29 cellular contexts compared by ENCODE assay signal in the genomic region with DNA sequence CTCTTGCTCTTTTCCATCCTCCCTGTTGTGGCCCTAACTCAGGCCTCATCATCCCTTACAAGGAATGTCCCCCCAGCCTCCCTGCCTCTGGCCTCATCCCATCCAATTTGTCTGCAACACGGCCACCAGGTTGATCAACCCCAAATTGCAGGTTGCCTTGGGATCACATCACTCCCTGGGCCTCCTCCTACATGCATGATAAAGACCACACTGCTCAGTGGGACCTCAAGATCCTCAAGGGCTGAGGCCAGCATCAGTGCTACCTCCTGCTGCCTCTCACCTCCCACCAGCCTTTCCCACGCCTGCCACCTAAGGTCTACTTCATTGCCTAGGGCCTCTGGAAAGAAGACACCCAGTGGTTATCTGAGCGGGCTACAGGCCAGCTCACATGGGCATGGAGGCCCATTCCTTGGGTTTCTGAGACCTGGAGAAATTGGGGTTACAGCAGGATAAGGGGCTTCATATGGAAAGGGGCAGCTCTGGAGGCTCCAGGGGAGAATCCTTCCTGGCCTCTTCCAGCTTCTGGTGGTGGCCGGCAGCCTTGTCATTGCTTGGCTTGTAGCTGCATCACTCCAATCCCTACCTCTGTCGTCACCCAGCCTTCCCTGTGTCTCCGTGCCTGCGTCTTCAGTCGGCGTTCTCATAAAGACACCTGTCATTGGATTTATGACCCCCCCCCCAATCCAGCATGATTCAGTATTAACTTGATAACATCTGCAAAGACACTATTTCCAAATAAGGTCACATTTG.
"Had no signal": no experiment of that assay in that cellular context is flagged by ENCODE, and none has a peak within 500 bp of the region (broad histone marks: within the 10 kb centered on the region; RNA-seq: fewer than 3 reads in every experiment).

No MANE protein-coding gene starts in this region.

- FAIRE-seq: TTC549 had no signal

- H3K4me3 Mint-ChIP-seq: activated B cell treated with CpG ODN at 0.5 μM for 24 hours; activated CD4-positive, alpha-beta T cell treated with anti-CD3 and anti-CD28 coated beads, Interleukin-2, amount 10 ng/mL, durations not matched to agents 24 days and 14 days; activated CD8-positive, alpha-beta memory T cell treated with anti-CD3 and anti-CD28 coated beads, Interleukin-2, amount 10 ng/mL, durations not matched to agents 7 days and 5 days; activated naive CD4-positive, alpha-beta T cell treated with anti-CD3 and anti-CD28 coated beads, Interleukin-2, amount 50 U/mL, for 24 hours; activated T-cell treated with anti-CD3 and anti-CD28 coated beads, Interleukin-2, amount 50 U/mL, for 24 hours; activated T-helper 1 cell treated with anti-CD3 and anti-CD28 coated beads, Interleukin-12 subunit alpha, Interleukin-12 subunit beta, Interleukin-2, Interleukin-4 antibody, amounts not matched to agents 30 ng/mL and 10 ng/mL and 1 ng/mL, durations not matched to agents 14 hours and 24 hours and 36 hours; T-helper 17 cell had no signal

- DNase-seq: activated B cell treated with CpG ODN at 0.5 μM for 24 hours; activated CD4-positive, alpha-beta T cell treated with anti-CD3 and anti-CD28 coated beads for 1 hour; activated CD4-positive, alpha-beta T cell treated with anti-CD3 and anti-CD28 coated beads, Interleukin-2, amount 10 ng/mL, durations not matched to agents 24 days and 14 days; activated CD4-positive, alpha-beta T cell treated with anti-CD3 and anti-CD28 coated beads, Interleukin-2, amount 50 U/mL, for 48 hours; activated CD8-positive, alpha-beta memory T cell treated with anti-CD3 and anti-CD28 coated beads, Interleukin-2, amount 10 ng/mL, durations not matched to agents 7 days and 5 days; activated effector memory CD4-positive, alpha-beta T cell treated with Interleukin-2 at 50 U/mL for 16 hours; activated naive CD4-positive, alpha-beta T cell; activated T-cell treated with anti-CD3 and anti-CD28 coated beads, Interleukin-2, amount 50 U/mL, for 24 hours; amniotic stem cell; MG63; MV-4-11; NCI-H1092 treated with DMSO at 0.1 percent for 48 hours; NCI-H1417 treated with DMSO at 0.1 percent for 48 hours; NCI-H1694 treated with DMSO at 0.1 percent for 48 hours; NCI-H2029 treated with DMSO at 0.1 percent for 48 hours; NCI-H345; NCI-H510A; NCI-H526 treated with DMSO at 0.1 percent for 48 hours; RPMI8226; T-helper 17 cell; T-helper 9 cell had no signal

- H3K27me3 ChIP-seq: ascending aorta, body of pancreas had no signal

- H3K27ac ChIP-seq: ascending aorta, body of pancreas, SJSA1 had no signal

- H3K4me3 ChIP-seq: ascending aorta, body of pancreas, MG63, SJSA1 had no signal

- ATAC-seq: activated CD8-positive, alpha-beta memory T cell treated with anti-CD3 and anti-CD28 coated beads, Interleukin-2, amount 10 ng/mL, durations not matched to agents 7 days and 5 days; body of pancreas; Panc1; Right ventricle myocardium inferior; T-helper 17 cell had no signal

- H3K9me3 Mint-ChIP-seq: activated CD4-positive, alpha-beta T cell treated with anti-CD3 and anti-CD28 coated beads, Interleukin-2, amount 10 ng/mL, durations not matched to agents 24 days and 14 days; activated naive CD4-positive, alpha-beta T cell treated with anti-CD3 and anti-CD28 coated beads, Interleukin-2, amount 50 U/mL, for 24 hours; activated T-helper 1 cell treated with anti-CD3 and anti-CD28 coated beads, Interleukin-12 subunit alpha, Interleukin-12 subunit beta, Interleukin-2, Interleukin-4 antibody, amounts not matched to agents 30 ng/mL and 10 ng/mL and 1 ng/mL, durations not matched to agents 14 hours and 24 hours and 36 hours had no signal

- H3K4me1 ChIP-seq: ascending aorta, SJSA1 had no signal

- H3K27ac Mint-ChIP-seq: activated B cell treated with CpG ODN at 0.5 μM for 24 hours; activated CD4-positive, alpha-beta T cell treated with anti-CD3 and anti-CD28 coated beads, Interleukin-2, amount 10 ng/mL, durations not matched to agents 24 days and 14 days; activated CD8-positive, alpha-beta memory T cell treated with anti-CD3 and anti-CD28 coated beads, Interleukin-2, amount 10 ng/mL, durations not matched to agents 7 days and 5 days; activated naive CD4-positive, alpha-beta T cell treated with anti-CD3 and anti-CD28 coated beads, Interleukin-2, amount 50 U/mL, for 24 hours; activated T-cell treated with anti-CD3 and anti-CD28 coated beads, Interleukin-2, amount 50 U/mL, for 24 hours; activated T-helper 1 cell treated with anti-CD3 and anti-CD28 coated beads, Interleukin-12 subunit alpha, Interleukin-12 subunit beta, Interleukin-2, Interleukin-4 antibody, amounts not matched to agents 30 ng/mL and 10 ng/mL and 1 ng/mL, durations not matched to agents 14 hours and 24 hours and 36 hours; T-helper 17 cell had no signal

- H3K36me3 ChIP-seq: ascending aorta, MG63, SJSA1 had no signal

- H3K36me3 Mint-ChIP-seq: activated CD8-positive, alpha-beta memory T cell treated with anti-CD3 and anti-CD28 coated beads, Interleukin-2, amount 10 ng/mL, durations not matched to agents 7 days and 5 days; activated naive CD4-positive, alpha-beta T cell treated with anti-CD3 and anti-CD28 coated beads, Interleukin-2, amount 50 U/mL, for 24 hours had no signal

- H3K4me1 Mint-ChIP-seq: activated B cell treated with CpG ODN at 0.5 μM for 24 hours; activated CD4-positive, alpha-beta T cell treated with anti-CD3 and anti-CD28 coated beads, Interleukin-2, amount 10 ng/mL, durations not matched to agents 24 days and 14 days; activated CD8-positive, alpha-beta memory T cell treated with anti-CD3 and anti-CD28 coated beads, Interleukin-2, amount 10 ng/mL, durations not matched to agents 7 days and 5 days; activated naive CD4-positive, alpha-beta T cell treated with anti-CD3 and anti-CD28 coated beads, Interleukin-2, amount 50 U/mL, for 24 hours; T-helper 17 cell had no signal
